Comparison of ENCODE assay signal across 15 cellular contexts in genomic region chr15:41945221-41945620, GRCh38. TPM values are rescaled to one million over a fixed set of nuclear protein-coding genes. Genes with fewer than 3 reads are reported as not detected.
DNase-seq lines count a peak whose midpoint lies in the region; TF ChIP-seq lines count a peak whose summit lies in the region.
"Had no signal": no experiment of that assay in that cellular context is flagged by ENCODE, and none has a peak within 500 bp of the region (broad histone marks: within the 10 kb centered on the region; RNA-seq: fewer than 3 reads in every experiment).

No MANE protein-coding gene starts in this region.

- H3K4me3 ChIP-seq in mammary epithelial cell (replicated peaks in 1 of 3; ENCODE audit: insufficient read depth in 1 of 3, low read depth in 2 of 3, low read length in 3 of 3) = no peak overlapping the region
- no peak overlapping the region for H3K4me3 ChIP-seq in endodermal cell (ENCODE audit: low read length)
- no peak overlapping the region for H3K4me3 ChIP-seq in mesodermal cell (ENCODE audit: extremely low read depth, insufficient read depth, low read length, poor library complexity, severe bottlenecking)

- H3K4me1 Mint-ChIP-seq in MCF 10A (ENCODE audit: insufficient read depth, unreplicated experiment) (peaks cover 39% of the 10 kb centered on the region), endodermal cell (peaks cover 3% of the 10 kb centered on the region)

- no peaks in the 10 kb centered on the region for H4K20me1 ChIP-seq in mammary epithelial cell (ENCODE audit: insufficient read depth, low read length)

- CTCF ChIA-PET in mammary epithelial cell (lab: Charles Lee; ENCODE audit: low non-redundant PET) = no interaction called here
- CTCF ChIA-PET in MCF 10A (lab: Yijun Ruan, JAX) = interaction anchor here (0.6 to 1.5 kb wide), 2 partner anchors 28 to 522 kb away, joined by 3 to 5 read pairs; partner anchors contain the start of gene EHD4

- POLR2A ChIA-PET in MCF 10A (lab: Yijun Ruan, JAX) = interaction anchor here (0.7 to 1.5 kb wide), 5 partner anchors 9 to 89 kb away, joined by 3 to 6 read pairs (median 3); no protein-coding TSS in a partner anchor

- DNase-seq in mammary epithelial cell = no peak
- no peak for DNase-seq in MCF 10A (ENCODE audit: unreplicated experiment)
- no peak for DNase-seq in endodermal cell
- DNase-seq in NCI-H2107 treated with DMSO at 0.1 percent for 48 hours (lab: John Stamatoyannopoulos, UW; ENCODE audit: unreplicated experiment) = no peak
- DNase-seq in hypothalamus (lab: John Stamatoyannopoulos, UW) = no peak
- DNase-seq in COLO829 (ENCODE audit: low spot score) = no peak
- no peak for DNase-seq in activated CD4-positive, alpha-beta T cell treated with anti-CD3 and anti-CD28 coated beads for 4 hours
- DNase-seq: activated naive CD4-positive, alpha-beta T cell treated with anti-CD3 and anti-CD28 coated beads for 36 hours; brain microvascular endothelial cell; CD8-positive, alpha-beta memory T cell; natural killer cell; NCI-H2081; NCI-H748 treated with DMSO at 0.1 percent for 48 hours had no signal

- peaks cover 76% of the 10 kb centered on the region for H3K4me1 ChIP-seq in mammary epithelial cell (ENCODE audit: insufficient read depth, low read length)
- H3K4me1 ChIP-seq in endodermal cell (ENCODE audit: control insufficient read depth, insufficient read depth, low read length) = peaks cover 4% of the 10 kb centered on the region
- H3K4me1 ChIP-seq in mesodermal cell (ENCODE audit: control insufficient read depth, insufficient read depth, low read length, poor library complexity, severe bottlenecking) = peaks cover 84% of the 10 kb centered on the region

- H3K27ac Mint-ChIP-seq in MCF 10A (ENCODE audit: low read depth, unreplicated experiment) (no peak overlapping the region), endodermal cell (peak overlapping the region; percentile 42)
- H3K27ac Mint-ChIP-seq: natural killer cell; T-helper 2 cell treated with Interferon-gamma antibody and Interleukin-4, amounts not matched to agents 5 μg/mL and 100 μg/mL, for 36 hours had no signal

- no peak overlapping the region for H2AFZ ChIP-seq in mammary epithelial cell (ENCODE audit: low read depth, low read length)

- in situ Hi-C loops in mammary epithelial cell (cut with MboI; ENCODE audit: low sequenced_read_pairs in 2 of 2) = no loop called here

- no peak overlapping the region for H3K9ac ChIP-seq in mammary epithelial cell (ENCODE audit: insufficient read depth, low read length)
- no peak overlapping the region for H3K9ac ChIP-seq in endodermal cell (ENCODE audit: extremely low read depth, low read length, poor library complexity, severe bottlenecking)

- peaks cover 80% of the 10 kb centered on the region for H3K79me2 ChIP-seq in mammary epithelial cell (ENCODE audit: insufficient read depth, low read length)

- no TSS peak for BruUV-seq in mammary epithelial cell (replicated peaks; lab: Mats Ljungman, UMichigan)
- no TSS peak for BruUV-seq in MCF 10A (replicated peaks; lab: Mats Ljungman, UMichigan)

- intact Hi-C loops in mammary epithelial cell (cut with micrococcal nuclease) = no loop called here
- intact Hi-C loops in MCF 10A (cut with micrococcal nuclease) = no loop called here

- H3K4me2 ChIP-seq in mammary epithelial cell (ENCODE audit: insufficient read depth, low read depth, low read length) = peak overlapping the region; percentile 63

- dilution Hi-C loops in mammary epithelial cell (cut with HindIII; ENCODE audit: low sequenced_read_pairs) = no loop called here

- H3K9me3 Mint-ChIP-seq in MCF 10A (ENCODE audit: unreplicated experiment) (no peaks in the 10 kb centered on the region), endodermal cell (no peaks in the 10 kb centered on the region)
- H3K9me3 Mint-ChIP-seq: activated naive CD4-positive, alpha-beta T cell treated with anti-CD3 and anti-CD28 coated beads for 36 hours; CD8-positive, alpha-beta memory T cell; natural killer cell; T-helper 2 cell treated with Interferon-gamma antibody and Interleukin-4, amounts not matched to agents 5 μg/mL and 100 μg/mL, for 36 hours had no signal

- H3K4me3 Mint-ChIP-seq in MCF 10A (ENCODE audit: unreplicated experiment) = no peak overlapping the region
- no peak overlapping the region for H3K4me3 Mint-ChIP-seq in endodermal cell
- H3K4me3 Mint-ChIP-seq: activated naive CD4-positive, alpha-beta T cell treated with anti-CD3 and anti-CD28 coated beads for 36 hours; CD8-positive, alpha-beta memory T cell; natural killer cell; T-helper 2 cell treated with Interferon-gamma antibody and Interleukin-4, amounts not matched to agents 5 μg/mL and 100 μg/mL, for 36 hours had no signal

- peaks cover 6% of the 10 kb centered on the region for H3K36me3 Mint-ChIP-seq in MCF 10A (ENCODE audit: insufficient read depth, unreplicated experiment)
- peaks cover 9% of the 10 kb centered on the region for H3K36me3 Mint-ChIP-seq in endodermal cell (ENCODE audit: low read depth)
- H3K36me3 Mint-ChIP-seq: natural killer cell had no signal

- H3K27ac ChIP-seq in mammary epithelial cell (ENCODE audit: insufficient read depth, low read depth, low read length) (peak overlapping the region; percentile 31), endodermal cell (ENCODE audit: low read depth, low read length) (peak overlapping the region; percentile 81), mesodermal cell (ENCODE audit: low read depth, low read length, severe bottlenecking) (peak overlapping the region; percentile 99)

- TF ChIP-seq CTCF in mammary epithelial cell (conservative IDR thresholded peaks at IDR 0.05 in 1 of 2, IDR thresholded peaks at IDR 0.05 in 1 of 2; ENCODE audit: extremely low read depth in 1 of 2, insufficient read depth in 1 of 2, low read depth in 1 of 2, low read length in 2 of 2) (no peak), MCF 10A (IDR thresholded peaks at IDR 0.05; ENCODE audit: unreplicated experiment) (no peak), endodermal cell (conservative IDR thresholded peaks at IDR 0.05) (no peak)

- no peaks in the 10 kb centered on the region for H3K9me3 ChIP-seq in mammary epithelial cell (replicated peaks; ENCODE audit: insufficient read depth, low read length)
- H3K9me3 ChIP-seq in endodermal cell (ENCODE audit: control insufficient read depth, low read length) = no peaks in the 10 kb centered on the region
- peaks cover 4% of the 10 kb centered on the region for H3K9me3 ChIP-seq in mesodermal cell (ENCODE audit: control insufficient read depth, low read length)

- H3K36me3 ChIP-seq in mammary epithelial cell (ENCODE audit: insufficient read depth, low read length) = peaks cover 9% of the 10 kb centered on the region
- H3K36me3 ChIP-seq in endodermal cell (ENCODE audit: control insufficient read depth, insufficient read depth, low read length) = peaks cover 20% of the 10 kb centered on the region
- peaks cover 31% of the 10 kb centered on the region for H3K36me3 ChIP-seq in mesodermal cell (ENCODE audit: control insufficient read depth, insufficient read depth, low read length)
- H3K36me3 ChIP-seq: brain microvascular endothelial cell had no signal

- 83% methylated on average over 6 of the region's 6 CpGs for WGBS in mammary epithelial cell (ENCODE audit: low coverage, missing lambda C conversion rate)
- WGBS in endodermal cell (ENCODE audit: insufficient coverage in 1 of 2, insufficient read length in 1 of 2), 2 experiments = 95 to 100% methylated on average over 2 to 6 of the region's 6 CpGs
- 89 to 95% methylated on average over 6 of the region's 6 CpGs for WGBS in mesodermal cell (ENCODE audit: insufficient coverage in 2 of 2), 2 experiments

- H3K27me3 ChIP-seq in mammary epithelial cell (ENCODE audit: insufficient read depth, low read length) (no peaks in the 10 kb centered on the region), endodermal cell (ENCODE audit: control insufficient read depth, insufficient read depth, low read length, poor library complexity, severe bottlenecking) (no peaks in the 10 kb centered on the region)
- H3K27me3 ChIP-seq: brain microvascular endothelial cell had no signal

- H3K27me3 Mint-ChIP-seq in MCF 10A (ENCODE audit: insufficient read depth, unreplicated experiment) = no peaks in the 10 kb centered on the region
- H3K27me3 Mint-ChIP-seq in endodermal cell (ENCODE audit: insufficient read depth) = no peaks in the 10 kb centered on the region
- H3K27me3 Mint-ChIP-seq: CD8-positive, alpha-beta memory T cell had no signal

RNA-seq across cellular contexts. Expression of gene EHD4, which starts 27.1 kb away (rescaled TPM):
- 10 to 100 TPM; 53.6 to 65.0 TPM for total RNA-seq in mammary epithelial cell
- polyA plus RNA-seq in mammary epithelial cell = 55.8 TPM
- polyA minus RNA-seq in mammary epithelial cell = 66.8 TPM
- total RNA-seq in MCF 10A (2022) = 24.2 and 27.1 TPM in 2 replicates
- total RNA-seq in endodermal cell = 10 to 100 TPM; 16.9 to 17.3 TPM
- polyA plus RNA-seq in endodermal cell (2013, experiment 1 of 2) = 6.8 TPM
- 7.0 TPM for polyA plus RNA-seq in endodermal cell (2013, experiment 2 of 2)
- 23.0 TPM for polyA plus RNA-seq in mesodermal cell (2013, experiment 1 of 2)
- polyA plus RNA-seq in mesodermal cell (2013, experiment 2 of 2) = 19.8 TPM

RNA-seq across cellular contexts. Expression of gene SPTBN5, which starts 51.4 kb away (rescaled TPM):
- total RNA-seq in mammary epithelial cell = 10 to 100 TPM in 1 of 2 donors, 1 to 10 TPM in 1; 3.0 to 17.0 TPM
- 2.1 TPM for polyA plus RNA-seq in mammary epithelial cell
- polyA minus RNA-seq in mammary epithelial cell = 0.93 TPM
- total RNA-seq in MCF 10A (2022) = 1.1 TPM in 2 replicates
- total RNA-seq in endodermal cell = 1 to 10 TPM; 2.0 to 2.8 TPM
- polyA plus RNA-seq in endodermal cell (2013, experiment 1 of 2) = 0.25 TPM
- 0.29 TPM for polyA plus RNA-seq in endodermal cell (2013, experiment 2 of 2)
- 0.52 TPM for polyA plus RNA-seq in mesodermal cell (2013, experiment 1 of 2)
- 0.30 TPM for polyA plus RNA-seq in mesodermal cell (2013, experiment 2 of 2)
- polyA plus RNA-seq: CD8-positive, alpha-beta memory T cell had no signal

Comparison
In these comparisons a context has a peak if more than half of its experiments do, and no peak if none do; other contexts are left out.
1. H3K27ac ChIP-seq: peak in every context shown above with its lines; median percentile 99 in mesodermal cell; 81 in endodermal cell; 31 in mammary epithelial cell.